10 cellular contexts compared by ENCODE assay signal in the genomic region with DNA sequence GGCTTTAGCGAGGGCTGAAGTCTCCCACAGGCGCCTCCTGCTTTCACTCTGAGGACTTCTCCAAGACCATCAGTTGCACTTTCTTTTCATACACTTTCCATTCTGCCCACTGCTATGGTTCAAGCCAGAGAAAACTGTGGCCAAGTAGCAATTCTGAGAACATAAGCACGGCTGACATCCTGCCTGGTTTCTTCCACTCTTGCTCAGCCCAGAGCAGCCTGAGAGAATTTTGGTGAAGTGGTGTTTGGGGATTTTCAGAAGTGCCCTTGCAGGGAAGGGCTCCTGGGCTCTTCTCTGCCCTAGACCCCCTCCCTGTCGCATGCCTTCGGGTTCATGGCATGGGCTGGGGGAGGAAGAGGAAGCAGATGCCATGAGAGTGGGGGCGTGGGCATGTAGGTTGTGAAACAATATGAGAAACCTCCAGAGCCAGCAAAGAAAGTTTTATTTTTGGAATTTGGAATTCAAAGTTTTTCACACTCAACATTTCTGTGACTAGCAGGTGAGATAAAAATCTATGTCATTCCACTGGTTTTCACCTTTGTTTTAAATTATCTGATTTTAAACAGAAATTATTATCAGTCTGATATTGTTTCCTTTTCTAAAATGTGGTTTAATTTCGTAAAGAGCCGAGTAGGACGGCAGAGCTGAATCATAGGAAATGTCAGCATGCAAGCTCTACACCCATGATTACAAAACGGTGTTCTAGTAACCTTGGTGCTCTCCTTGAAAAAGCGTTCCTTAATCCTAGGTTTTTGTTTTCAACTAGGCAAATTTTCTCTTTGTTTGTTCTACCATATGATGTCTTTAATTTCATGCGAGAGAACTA. TPM values are rescaled to one million over a fixed set of nuclear protein-coding genes. Genes with fewer than 3 reads are reported as not detected.
DNase-seq lines count a peak whose midpoint lies in the region; ATAC-seq, FAIRE-seq and TF ChIP-seq lines count a peak whose summit lies in the region.
"Had no signal": no experiment of that assay in that cellular context is flagged by ENCODE, and none has a peak within 500 bp of the region (broad histone marks: within the 10 kb centered on the region; RNA-seq: fewer than 3 reads in every experiment).

No MANE protein-coding gene starts in this region.

- intact Hi-C loops in activated CD8-positive, alpha-beta T cell treated with anti-CD3 and anti-CD28 coated beads for 36 hours (cut with micrococcal nuclease), result loop anchor here (5.0 kb wide), 2 partner anchors 34 to 49 kb away; no protein-coding TSS in a partner anchor
- intact Hi-C loops in heart left ventricle (cut with DNase I), result no loop called here

- no peaks in the 10 kb centered on the region for H3K79me2 ChIP-seq in GM23248 (ENCODE audit: insufficient read depth)

- H3K27me3 ChIP-seq in GM23248 (replicated peaks; ENCODE audit: insufficient read depth) (0 out of 2 replicates have a peak, but pooled peaks cover 4% of the 10 kb centered on the region), heart left ventricle (peaks cover 0 to 17% (median 0%) of the 10 kb centered on the region in 9 donors), H7 (ENCODE audit: control insufficient read depth, insufficient read depth, low read length) (no peaks in the 10 kb centered on the region)

- in situ Hi-C loops in GM23248 (cut with MboI), result no loop called here

- H3K9me3 ChIP-seq in GM23248 (ENCODE audit: low read depth) (no peaks in the 10 kb centered on the region), heart left ventricle (peaks cover 0 to 39% (median 11%) of the 10 kb centered on the region in 12 donors)

- no peaks in the 10 kb centered on the region for H3K27me3 Mint-ChIP-seq in activated CD8-positive, alpha-beta T cell treated with anti-CD3 and anti-CD28 coated beads for 36 hours
- H3K27me3 Mint-ChIP-seq in osteocyte (ENCODE audit: unreplicated experiment), result peaks cover 74% of the 10 kb centered on the region

- 71 to 72% methylated on average over 12 of the region's 12 CpGs for WGBS in GM23248 (ENCODE audit: low coverage in 1 of 2, low lambda C conversion rate in 2 of 2, missing lambda C conversion rate in 2 of 2), 2 experiments
- 71 to 77% (median 75%) methylated on average over 12 of the region's 12 CpGs for WGBS in heart left ventricle, 4 donors

- DNase-seq in GM23248, result peak; percentile 41
- DNase-seq in activated CD8-positive, alpha-beta T cell treated with anti-CD3 and anti-CD28 coated beads for 36 hours, result peak; percentile 75
- DNase-seq in heart left ventricle, result peak in 4 of 5 donors; percentile 41 to 64 (median 52)
- peak; percentile 36 for DNase-seq in stimulated activated CD4-positive, alpha-beta T cell treated with anti-CD3 and anti-CD28 coated beads, TNF-alpha, amount 100 ng/mL, for 4 hours (ENCODE audit: low read depth in 3 of 3)
- DNase-seq in D721Med (ENCODE audit: insufficient read length, low spot score), result no peak
- no peak for DNase-seq in iPS-NIHi11 (ENCODE audit: low spot score)
- DNase-seq in osteocyte (ENCODE audit: extremely low spot score, unreplicated experiment), result no peak
- no peak for DNase-seq in H7
- DNase-seq: NCI-H2029 had no signal

- no peaks in the 10 kb centered on the region for H4K20me1 ChIP-seq in GM23248 (ENCODE audit: insufficient read depth)

- peaks cover 46% of the 10 kb centered on the region for H3K9me3 Mint-ChIP-seq in activated CD8-positive, alpha-beta T cell treated with anti-CD3 and anti-CD28 coated beads for 36 hours
- H3K9me3 Mint-ChIP-seq in osteocyte (ENCODE audit: unreplicated experiment), result peaks cover 24% of the 10 kb centered on the region

- H3K4me1 Mint-ChIP-seq in activated CD8-positive, alpha-beta T cell treated with anti-CD3 and anti-CD28 coated beads for 36 hours (ENCODE audit: low read depth), result peaks cover 57% of the 10 kb centered on the region
- H3K4me1 Mint-ChIP-seq in osteocyte (ENCODE audit: unreplicated experiment), result no peaks in the 10 kb centered on the region

- H2AFZ ChIP-seq in GM23248, result 0 out of 2 replicates have a peak overlapping the region, but pooled peaks have one; percentile 15

- H3K4me2 ChIP-seq in GM23248 (ENCODE audit: unreplicated experiment), result no peak overlapping the region

- H3K4me3 ChIP-seq in GM23248 (no peak overlapping the region), heart left ventricle (peak overlapping the region in 1 of 12 donors; percentile 25), H7 (ENCODE audit: insufficient read depth, low read depth, low read length) (no peak overlapping the region)

- no peak for FAIRE-seq in D721Med (lab: Jason Lieb, UNC)

- no peaks in the 10 kb centered on the region for H3K9me2 ChIP-seq in GM23248 (ENCODE audit: insufficient read depth)

- peaks cover 35% of the 10 kb centered on the region for H3K36me3 Mint-ChIP-seq in activated CD8-positive, alpha-beta T cell treated with anti-CD3 and anti-CD28 coated beads for 36 hours (ENCODE audit: low read depth)
- H3K36me3 Mint-ChIP-seq in osteocyte (ENCODE audit: unreplicated experiment), result peaks cover 4% of the 10 kb centered on the region

- H3K27ac ChIP-seq in GM23248 (no peak overlapping the region), heart left ventricle (peak overlapping the region in 4 of 12 donors; percentile 9 to 88 (median 25))

- H3K27ac Mint-ChIP-seq in activated CD8-positive, alpha-beta T cell treated with anti-CD3 and anti-CD28 coated beads for 36 hours, result peak overlapping the region; percentile 99
- H3K27ac Mint-ChIP-seq in osteocyte (ENCODE audit: unreplicated experiment), result no peak overlapping the region

- H3K4me3 Mint-ChIP-seq in activated CD8-positive, alpha-beta T cell treated with anti-CD3 and anti-CD28 coated beads for 36 hours, result peak overlapping the region; percentile 70
- no peak overlapping the region for H3K4me3 Mint-ChIP-seq in osteocyte (ENCODE audit: unreplicated experiment)

- CTCF ChIA-PET in activated CD8-positive, alpha-beta T cell treated with anti-CD3 and anti-CD28 coated beads for 36 hours (lab: Charles Lee), result interaction anchor here (1.0 kb wide), 1 partner anchor 56 kb away, joined by 4 read pairs; no protein-coding TSS in a partner anchor

- TF ChIP-seq CTCF in activated CD8-positive, alpha-beta T cell treated with anti-CD3 and anti-CD28 coated beads for 36 hours (IDR thresholded peaks at IDR 0.05), result no peak
- TF ChIP-seq CTCF in heart left ventricle (IDR thresholded peaks at IDR 0.05) (no peak), D721Med (IDR thresholded peaks at IDR 0.05; ENCODE audit: insufficient read depth, missing control alignments) (no peak), osteocyte (IDR thresholded peaks at IDR 0.05) (no peak)

- H3K9ac ChIP-seq in GM23248, result no peak overlapping the region

- POLR2A ChIA-PET in activated CD8-positive, alpha-beta T cell treated with anti-CD3 and anti-CD28 coated beads for 36 hours (lab: Charles Lee), result interaction anchor here (0.6 to 1.7 kb wide), 5 partner anchors 12 to 59 kb away, joined by 3 to 5 read pairs (median 3); no protein-coding TSS in a partner anchor

- H3K36me3 ChIP-seq in GM23248 (ENCODE audit: low read depth), result no peaks in the 10 kb centered on the region
- H3K36me3 ChIP-seq in heart left ventricle, result no peaks in the 10 kb centered on the region
- H3K36me3 ChIP-seq in H7 (replicated peaks; ENCODE audit: control insufficient read depth, insufficient read depth, low read length), result no peaks in the 10 kb centered on the region

- ATAC-seq in activated CD8-positive, alpha-beta T cell treated with anti-CD3 and anti-CD28 coated beads for 36 hours, result peak; percentile 83
- peak; percentile 61 to 80 (median 74) for ATAC-seq in heart left ventricle

- peaks cover 14% of the 10 kb centered on the region for H3K4me1 ChIP-seq in GM23248 (ENCODE audit: insufficient read depth)
- peaks cover 0 to 35% (median 0%) of the 10 kb centered on the region in 12 donors for H3K4me1 ChIP-seq in heart left ventricle

- H3F3A ChIP-seq in GM23248 (ENCODE audit: insufficient read depth), result peaks cover 11% of the 10 kb centered on the region

- TF ChIP-seq POLR2A in heart left ventricle (IDR thresholded peaks at IDR 0.05), result no peak

RNA-seq across cellular contexts. Expression of a gene that starts 27.8 kb away (rescaled TPM):
- total RNA-seq in GM23248 (2014; rRNA removed; shearing (Covaris generic)), result not detected in 2 replicates
- polyA plus RNA-seq in GM23248 (2016; fragmentation: Nextera tagmentation; extraction: Ambion mirVana) (not detected in 2 replicates), heart left ventricle (under 1 TPM in 1 of 2 donors, not detected in 1; 0.47 TPM)
- 10 to 100 TPM; 21.7 to 23.9 TPM for total RNA-seq in activated CD8-positive, alpha-beta T cell treated with anti-CD3 and anti-CD28 coated beads for 36 hours
- total RNA-seq in heart left ventricle (1 to 10 TPM in 2 of 9 donors, under 1 TPM in 7; 0.25 to 4.9 (median 0.92) TPM), osteocyte (not detected in 2 replicates)
- total RNA-seq in H7 (2014; rRNA removed; shearing (Covaris generic)), result not detected in 2 replicates
- total RNA-seq: renal cortical epithelial cell had no signal

Comparison
In these comparisons a context has a peak if more than half of its experiments do, and no peak if none do; other contexts are left out.
1. DNase-seq: peak in GM23248 (single experiment), activated CD8-positive, alpha-beta T cell treated with anti-CD3 and anti-CD28 coated beads for 36 hours (single experiment), heart left ventricle (4 of 5) and stimulated activated CD4-positive, alpha-beta T cell treated with anti-CD3 and anti-CD28 coated beads, TNF-alpha, amount 100 ng/mL, for 4 hours (3 of 3); none in D721Med (single experiment), iPS-NIHi11 (single experiment), osteocyte (single experiment) and H7 (single experiment).